ENCODE assay signal across 11 cellular contexts in genomic region chr11:69352715-69353325, GRCh38. TPM values are rescaled to one million over a fixed set of nuclear protein-coding genes. Genes with fewer than 3 reads are reported as not detected.
DNase-seq lines count a peak whose midpoint lies in the region; ATAC-seq, FAIRE-seq and TF ChIP-seq lines count a peak whose summit lies in the region.
"Had no signal": no experiment of that assay in that cellular context is flagged by ENCODE, and none has a peak within 500 bp of the region (broad histone marks: within the 10 kb centered on the region; RNA-seq: fewer than 3 reads in every experiment).

No MANE protein-coding gene starts in this region.

- no peak overlapping the region for H3K9ac ChIP-seq in kidney (ENCODE audit: low read length in 2 of 2)
- H3K9ac ChIP-seq: BLaER1 had no signal

- H3K36me3 ChIP-seq in psoas muscle (ENCODE audit: insufficient read depth in 1 of 2, low read depth in 1 of 2) = no peaks in the 10 kb centered on the region
- no peaks in the 10 kb centered on the region for H3K36me3 ChIP-seq in kidney (ENCODE audit: control insufficient read depth in 1 of 2, insufficient read depth in 2 of 2, low read length in 2 of 2)
- H3K36me3 ChIP-seq: heart left ventricle, upper lobe of left lung had no signal

- 18 to 32% (median 21%) methylated on average over 2 of the region's 2 CpGs for WGBS in psoas muscle, 3 donors

- peaks cover 7% of the 10 kb centered on the region for H3K9me3 Mint-ChIP-seq in activated CD8-positive, alpha-beta T cell treated with anti-CD3 and anti-CD28 coated beads for 36 hours

- H3K4me3 ChIP-seq in psoas muscle (no peak overlapping the region), kidney (ENCODE audit: low read length in 2 of 2) (no peak overlapping the region)
- H3K4me3 ChIP-seq: BLaER1, heart left ventricle, upper lobe of left lung had no signal

- intact Hi-C loops in activated CD8-positive, alpha-beta T cell treated with anti-CD3 and anti-CD28 coated beads for 36 hours (cut with micrococcal nuclease) = no loop called here
- intact Hi-C loops in psoas muscle (cut with DNase I) (no loop called here), kidney (cut with DNase I) (no loop called here)

- no peaks in the 10 kb centered on the region for H3K36me3 Mint-ChIP-seq in activated CD8-positive, alpha-beta T cell treated with anti-CD3 and anti-CD28 coated beads for 36 hours (ENCODE audit: low read depth)

- peaks cover 0 to 16% (median 4%) of the 10 kb centered on the region in 3 donors for H3K27me3 ChIP-seq in psoas muscle (ENCODE audit: insufficient read depth in 3 of 3, low read length in 2 of 3)
- H3K27me3 ChIP-seq: heart left ventricle, upper lobe of left lung had no signal

- no peak for FAIRE-seq in kidney (lab: Jason Lieb, UNC)

- H3K9me3 ChIP-seq in psoas muscle (no peaks in the 10 kb centered on the region), kidney (ENCODE audit: control insufficient read depth in 1 of 2, low read length in 2 of 2) (no peaks in the 10 kb centered on the region)
- H3K9me3 ChIP-seq: upper lobe of left lung had no signal

- peak; percentile 53 for DNase-seq in NK-92 treated with Interleukin-12 subunit alpha and Interleukin-12 subunit beta, amount 100 ng/mL, for 24 hours (lab: John Stamatoyannopoulos, UW)
- DNase-seq in NK-92 (lab: John Stamatoyannopoulos, UW; ENCODE audit: unreplicated experiment) (no peak), foreskin melanocyte (peak; percentile 88), psoas muscle (no peak), kidney (no peak), anterior cingulate cortex (lab: John Stamatoyannopoulos, UW) (no peak)
- peak; percentile 77 for DNase-seq in activated CD8-positive, alpha-beta T cell treated with anti-CD3 and anti-CD28 coated beads for 36 hours
- peak; percentile 24 to 54 for DNase-seq in stimulated activated CD8-positive, alpha-beta memory T cell treated with anti-CD3 and anti-CD28 coated beads, Interleukin-15, amount 100 ng/mL, for 48 hours (ENCODE audit: low read depth in 2 of 2)
- DNase-seq: heart left ventricle had no signal

- H3K27ac ChIP-seq in psoas muscle = no peak overlapping the region
- no peak overlapping the region for H3K27ac ChIP-seq in kidney (ENCODE audit: low read depth in 2 of 2, low read length in 2 of 2)
- H3K27ac ChIP-seq: BLaER1, heart left ventricle, upper lobe of left lung had no signal

- H3K4me1 ChIP-seq in psoas muscle (no peaks in the 10 kb centered on the region), kidney (ENCODE audit: control insufficient read depth in 1 of 2, insufficient read depth in 1 of 2, low read depth in 1 of 2, low read length in 2 of 2) (no peaks in the 10 kb centered on the region)
- H3K4me1 ChIP-seq: BLaER1, upper lobe of left lung had no signal

- POLR2A ChIA-PET in activated CD8-positive, alpha-beta T cell treated with anti-CD3 and anti-CD28 coated beads for 36 hours (lab: Charles Lee) = no interaction called here

- H3K4me3 Mint-ChIP-seq in activated CD8-positive, alpha-beta T cell treated with anti-CD3 and anti-CD28 coated beads for 36 hours = no peak overlapping the region

- H3K4me1 Mint-ChIP-seq in activated CD8-positive, alpha-beta T cell treated with anti-CD3 and anti-CD28 coated beads for 36 hours (ENCODE audit: low read depth) = peaks cover 10% of the 10 kb centered on the region

- peak overlapping the region; percentile 21 for H3K27ac Mint-ChIP-seq in activated CD8-positive, alpha-beta T cell treated with anti-CD3 and anti-CD28 coated beads for 36 hours

- ATAC-seq in activated CD8-positive, alpha-beta T cell treated with anti-CD3 and anti-CD28 coated beads for 36 hours = peak; percentile 96
- no peak for ATAC-seq in psoas muscle

- CTCF ChIA-PET in activated CD8-positive, alpha-beta T cell treated with anti-CD3 and anti-CD28 coated beads for 36 hours (lab: Charles Lee) = interaction anchor here (0.7 to 0.8 kb wide), 2 partner anchors 17 to 20 kb away, joined by 3 read pairs; no protein-coding TSS in a partner anchor

- TF ChIP-seq CTCF in activated CD8-positive, alpha-beta T cell treated with anti-CD3 and anti-CD28 coated beads for 36 hours (IDR thresholded peaks at IDR 0.05) = no peak
- TF ChIP-seq CTCF in psoas muscle (IDR thresholded peaks at IDR 0.05) (no peak), kidney (IDR thresholded peaks at IDR 0.05; ENCODE audit: borderline replicate concordance, extremely low read depth, insufficient read depth) (no peak)

- no peaks in the 10 kb centered on the region for H3K27me3 Mint-ChIP-seq in activated CD8-positive, alpha-beta T cell treated with anti-CD3 and anti-CD28 coated beads for 36 hours

RNA-seq across cellular contexts. Expression of gene MYEOV, which starts 58.9 kb away (rescaled TPM):
- not detected for total RNA-seq in activated CD8-positive, alpha-beta T cell treated with anti-CD3 and anti-CD28 coated beads for 36 hours
- total RNA-seq in psoas muscle (under 1 TPM in 1 of 4 donors, not detected in 3; 0.27 TPM), kidney (2.6 TPM)
- polyA plus RNA-seq in psoas muscle (under 1 TPM; 0.09 to 0.17 (median 0.12) TPM), kidney (ENCODE audit: insufficient read depth, low read depth, low replicate concordance) (not detected)

Comparison
In these comparisons a context has a peak if more than half of its experiments do, and no peak if none do; other contexts are left out.
1. DNase-seq: peak in NK-92 treated with Interleukin-12 subunit alpha and Interleukin-12 subunit beta, amount 100 ng/mL, for 24 hours (single experiment), activated CD8-positive, alpha-beta T cell treated with anti-CD3 and anti-CD28 coated beads for 36 hours (single experiment), foreskin melanocyte (single experiment) and stimulated activated CD8-positive, alpha-beta memory T cell treated with anti-CD3 and anti-CD28 coated beads, Interleukin-15, amount 100 ng/mL, for 48 hours (2 of 2); none in NK-92 (single experiment), psoas muscle (0 of 2), kidney (single experiment) and anterior cingulate cortex (0 of 58).